In the genomic region with DNA sequence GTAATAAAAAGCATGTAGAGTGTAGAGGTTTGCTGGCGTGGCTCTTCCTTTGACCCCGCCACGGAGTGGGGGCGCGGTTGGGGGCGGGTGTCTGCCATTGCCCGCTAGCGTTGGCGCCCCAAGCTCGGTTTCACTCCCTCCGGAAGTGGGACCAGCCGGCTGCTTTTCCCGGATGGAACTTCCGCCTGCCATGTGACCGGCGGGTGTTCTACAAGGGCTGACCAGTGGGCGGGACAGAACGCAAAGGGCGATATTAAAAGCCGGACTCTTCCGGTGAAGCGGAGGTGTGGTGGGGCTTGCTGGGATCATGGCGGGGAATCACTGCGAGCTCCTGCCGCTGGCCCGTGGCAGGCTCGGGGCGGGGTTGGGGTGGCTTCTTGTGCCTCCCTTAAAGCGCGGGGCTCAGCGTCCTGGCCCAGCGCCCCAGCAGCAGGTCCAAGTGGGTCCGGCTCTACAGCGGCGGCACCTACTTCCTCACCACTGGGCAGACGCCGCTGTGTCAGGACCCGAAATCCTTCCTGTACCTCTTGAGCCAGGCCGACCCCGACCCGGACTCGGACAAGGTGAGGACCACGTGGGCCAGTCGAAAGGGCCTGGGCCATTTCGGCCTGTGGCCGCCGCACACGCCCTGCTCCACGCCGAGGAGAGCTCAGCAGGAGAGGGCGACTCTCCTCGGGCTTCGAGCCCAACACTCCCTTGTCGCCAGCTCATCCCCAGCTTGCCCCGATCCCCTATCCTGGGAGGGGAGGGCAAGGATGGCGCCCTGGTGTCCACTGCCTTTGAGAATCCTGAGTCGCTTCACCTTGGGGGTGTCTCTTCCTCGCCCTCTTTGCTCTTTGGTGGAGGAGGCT, we compare ENCODE assay signal across 8 cellular contexts.
DNase-seq lines count a peak whose midpoint lies in the region; ATAC-seq and TF ChIP-seq lines count a peak whose summit lies in the region.

No MANE protein-coding gene starts in this region.

- peak overlapping the region; percentile 87 for H3K27ac Mint-ChIP-seq in activated CD8-positive, alpha-beta T cell treated with anti-CD3 and anti-CD28 coated beads for 36 hours

- POLR2A ChIA-PET in activated CD8-positive, alpha-beta T cell treated with anti-CD3 and anti-CD28 coated beads for 36 hours (lab: Charles Lee), result interaction anchor here (0.6 to 1.3 kb wide), 4 partner anchors 12 to 79 kb away, joined by 3 to 4 read pairs (median 3); partner anchors contain the start of gene KCTD5

- DNase-seq in HK-2 (ENCODE audit: unreplicated experiment) (peak; percentile 93), NCI-H82 (lab: John Stamatoyannopoulos, UW) (peak; percentile 98), lower lobe of right lung (peak; percentile 95)
- peak; percentile 91 for DNase-seq in activated CD8-positive, alpha-beta T cell treated with anti-CD3 and anti-CD28 coated beads for 36 hours
- DNase-seq in stimulated activated CD4-positive, alpha-beta T cell treated with anti-CD3 and anti-CD28 coated beads, Interleukin-4, amount 100 ng/mL, for 48 hours (ENCODE audit: low read depth in 2 of 2), result peak; percentile 84 to 88

- H3K27me3 ChIP-seq in BLaER1, result no peaks in the 10 kb centered on the region
- no peaks in the 10 kb centered on the region for H3K27me3 ChIP-seq in ectodermal cell (ENCODE audit: control insufficient read depth, insufficient read depth, low read length, poor library complexity, severe bottlenecking)
- no peaks in the 10 kb centered on the region for H3K27me3 ChIP-seq in lower lobe of right lung (ENCODE audit: low read depth)

- CTCF ChIA-PET in activated CD8-positive, alpha-beta T cell treated with anti-CD3 and anti-CD28 coated beads for 36 hours (lab: Charles Lee), result no interaction called here

- intact Hi-C loops in activated CD8-positive, alpha-beta T cell treated with anti-CD3 and anti-CD28 coated beads for 36 hours (cut with micrococcal nuclease), result no loop called here
- intact Hi-C loops in lower lobe of right lung (cut with DNase I), result no loop called here

- peaks cover 27% of the 10 kb centered on the region for H3K4me1 Mint-ChIP-seq in activated CD8-positive, alpha-beta T cell treated with anti-CD3 and anti-CD28 coated beads for 36 hours (ENCODE audit: low read depth)

- TF ChIP-seq CTCF in activated CD8-positive, alpha-beta T cell treated with anti-CD3 and anti-CD28 coated beads for 36 hours (IDR thresholded peaks at IDR 0.05), result no peak
- no peak for TF ChIP-seq CTCF in lower lobe of right lung (IDR thresholded peaks at IDR 0.05)

- peak overlapping the region; percentile 88 for H3K9ac ChIP-seq in BLaER1

- peak overlapping the region; percentile 90 for H3K4me3 ChIP-seq in BLaER1
- peak overlapping the region; percentile 86 for H3K4me3 ChIP-seq in ectodermal cell (ENCODE audit: insufficient read depth, low read depth, low read length)
- peak overlapping the region; percentile 98 for H3K4me3 ChIP-seq in lower lobe of right lung

- peak overlapping the region; percentile 91 for H3K4me3 Mint-ChIP-seq in activated CD8-positive, alpha-beta T cell treated with anti-CD3 and anti-CD28 coated beads for 36 hours

- H3K4me1 ChIP-seq in BLaER1 (peaks cover 64% of the 10 kb centered on the region), ectodermal cell (ENCODE audit: control insufficient read depth, insufficient read depth, low read length) (no peaks in the 10 kb centered on the region), lower lobe of right lung (peaks cover 8% of the 10 kb centered on the region)

- H4K20me1 ChIP-seq in BLaER1, result peaks cover 28% of the 10 kb centered on the region

- H3K27ac ChIP-seq in BLaER1 (peak overlapping the region; percentile 84), ectodermal cell (ENCODE audit: insufficient read depth, low read depth, low read length, poor library complexity, severe bottlenecking) (no peak overlapping the region), lower lobe of right lung (peak overlapping the region; percentile 84)

- H3K9me3 ChIP-seq in BLaER1 (no peaks in the 10 kb centered on the region), ectodermal cell (ENCODE audit: control insufficient read depth, low read length) (no peaks in the 10 kb centered on the region), lower lobe of right lung (no peaks in the 10 kb centered on the region)

- 0 to 1% methylated on average over 58 of the region's 58 CpGs for WGBS in ectodermal cell, 2 experiments

- ATAC-seq in GM19372 (IDR thresholded peaks at IDR 0.05; ENCODE audit: low read depth, unreplicated experiment) (peak; percentile 75), lower lobe of right lung (peak; percentile 96 to 98)
- ATAC-seq in activated CD8-positive, alpha-beta T cell treated with anti-CD3 and anti-CD28 coated beads for 36 hours, result peak; percentile 73

- H3K36me3 Mint-ChIP-seq in activated CD8-positive, alpha-beta T cell treated with anti-CD3 and anti-CD28 coated beads for 36 hours (ENCODE audit: low read depth), result peaks cover 20% of the 10 kb centered on the region

- peaks cover 6% of the 10 kb centered on the region for H3K36me3 ChIP-seq in BLaER1
- H3K36me3 ChIP-seq in ectodermal cell (ENCODE audit: control insufficient read depth, insufficient read depth, low read length), result no peaks in the 10 kb centered on the region
- peaks cover 7% of the 10 kb centered on the region for H3K36me3 ChIP-seq in lower lobe of right lung

- no peaks in the 10 kb centered on the region for H3K9me3 Mint-ChIP-seq in activated CD8-positive, alpha-beta T cell treated with anti-CD3 and anti-CD28 coated beads for 36 hours

- peak overlapping the region; percentile 89 for H3K4me2 ChIP-seq in BLaER1

- H3K27me3 Mint-ChIP-seq in activated CD8-positive, alpha-beta T cell treated with anti-CD3 and anti-CD28 coated beads for 36 hours, result no peaks in the 10 kb centered on the region
